ENCODE assay signal across 32 cellular contexts in the genomic region with DNA sequence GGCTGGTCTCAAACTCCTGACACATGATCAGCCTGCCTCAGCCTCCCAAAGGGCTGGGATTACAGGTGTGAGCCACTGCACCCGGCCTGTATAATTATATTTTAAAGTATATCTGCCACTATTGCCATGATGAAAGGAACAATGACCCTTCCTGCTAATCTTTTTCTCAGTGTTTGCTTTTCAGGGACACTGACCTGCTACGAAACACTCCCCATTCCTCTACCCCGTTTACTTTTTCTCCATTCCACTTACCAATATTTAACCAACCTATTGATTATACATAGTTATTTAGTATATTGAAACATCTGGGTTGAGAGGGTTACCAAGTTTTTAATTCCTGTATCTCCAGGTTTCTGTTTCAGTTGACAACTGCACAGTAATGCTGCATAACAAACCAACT.
"Had no signal": no experiment of that assay in that cellular context is flagged by ENCODE, and none has a peak within 500 bp of the region (broad histone marks: within the 10 kb centered on the region; RNA-seq: fewer than 3 reads in every experiment).

No MANE protein-coding gene starts in this region.

- H3K4me3 Mint-ChIP-seq: naive B cell; naive thymus-derived CD8-positive, alpha-beta T cell; natural killer cell treated with Interleukin-12 subunit alpha and Interleukin-12 subunit beta and Interleukin-15 and Interleukin-18, amount 100 ng/mL, for 72 hours; nephron progenitor cell; neural crest cell; stimulated activated memory B cell treated with anti-CD40 and anti-IgM and Interleukin-4, amounts not matched to agents 10 μg/mL and 1 μg/mL and 100 μg/mL, for 72 hours; stimulated activated naive CD8-positive, alpha-beta T cell treated with anti-CD3 and anti-CD28 coated beads, Interleukin-15, amount 100 ng/mL, for 72 hours; type B pancreatic cell had no signal

- ATAC-seq: naive thymus-derived CD8-positive, alpha-beta T cell; natural killer cell treated with Interleukin-12 subunit alpha and Interleukin-12 subunit beta and Interleukin-15 and Interleukin-18, amount 100 ng/mL, for 72 hours; psoas muscle; right cardiac atrium; sciatic nerve; stimulated activated memory B cell treated with anti-CD40 and anti-IgM and Interleukin-4, amounts not matched to agents 10 μg/mL and 1 μg/mL and 100 μg/mL, for 72 hours; stimulated activated naive CD8-positive, alpha-beta T cell treated with anti-CD3 and anti-CD28 coated beads, Interleukin-15, amount 100 ng/mL, for 72 hours; stimulated activated naive CD8-positive, alpha-beta T cell treated with anti-CD3 and anti-CD28 coated beads, Interleukin-15, Interleukin-2, amounts not matched to agents 100 U/mL and 50 U/mL, for 24 hours; upper lobe of right lung had no signal

- DNase-seq: naive B cell; naive thymus-derived CD8-positive, alpha-beta T cell; nephron progenitor cell; nucleus accumbens; psoas muscle; right cardiac atrium; spleen; stimulated activated CD4-positive, alpha-beta T cell treated with anti-CD3 and anti-CD28 coated beads, Interleukin-12 subunit alpha, Interleukin-12 subunit beta, amount 100 ng/mL, for 4 hours; stimulated activated CD4-positive, alpha-beta T cell treated with anti-CD3 and anti-CD28 coated beads, Interleukin-1b, Interleukin-23, amount 100 ng/mL, for 48 hours; stimulated activated CD4-positive, alpha-beta T cell treated with anti-CD3 and anti-CD28 coated beads, Interleukin-4, amount 100 ng/mL, for 1 hour; stimulated activated CD4-positive, alpha-beta T cell treated with anti-CD3 and anti-CD28 coated beads, Interleukin-4, amount 100 ng/mL, for 4 hours; stimulated activated CD8-positive, alpha-beta memory T cell treated with anti-CD3 and anti-CD28 coated beads, Interleukin-4, amount 100 ng/mL, for 48 hours; stimulated activated naive CD4-positive, alpha-beta T cell; stimulated activated naive CD8-positive, alpha-beta T cell treated with anti-CD3 and anti-CD28 coated beads, Interleukin-15, amount 100 ng/mL, for 72 hours; stimulated activated naive CD8-positive, alpha-beta T cell treated with anti-CD3 and anti-CD28 coated beads, Interleukin-15, Interleukin-2, amounts not matched to agents 100 U/mL and 50 U/mL, for 24 hours; substantia nigra; testis; tibial artery; transverse colon; upper lobe of right lung had no signal

- H3K36me3 ChIP-seq: neutrophil, spleen, suprapubic skin, tibial artery, transverse colon, upper lobe of right lung, vagina had no signal

- H3K9me3 ChIP-seq: neutrophil, psoas muscle, testis, tibial artery, transverse colon, upper lobe of right lung, vagina had no signal

- H3K4me1 ChIP-seq: parathyroid adenoma, psoas muscle, spleen, suprapubic skin, testis, tibial artery, transverse colon, upper lobe of right lung, vagina had no signal

- H3K9me3 Mint-ChIP-seq: stimulated activated naive CD8-positive, alpha-beta T cell treated with anti-CD3 and anti-CD28 coated beads, Interleukin-15, amount 100 ng/mL, for 72 hours; type B pancreatic cell had no signal

- H3K4me1 Mint-ChIP-seq: naive B cell; naive thymus-derived CD8-positive, alpha-beta T cell; nephron progenitor cell; neural crest cell; stimulated activated memory B cell treated with anti-CD40 and anti-IgM and Interleukin-4, amounts not matched to agents 10 μg/mL and 1 μg/mL and 100 μg/mL, for 72 hours; stimulated activated naive CD8-positive, alpha-beta T cell treated with anti-CD3 and anti-CD28 coated beads, Interleukin-15, amount 100 ng/mL, for 72 hours had no signal

- H3K4me3 ChIP-seq: psoas muscle, skin epidermis, smooth muscle cell, spleen, suprapubic skin, testis, tibial artery, transverse colon, upper lobe of right lung, vagina had no signal

- H3K27ac Mint-ChIP-seq: naive thymus-derived CD8-positive, alpha-beta T cell; natural killer cell treated with Interleukin-12 subunit alpha and Interleukin-12 subunit beta and Interleukin-15 and Interleukin-18, amount 100 ng/mL, for 72 hours; nephron progenitor cell; progenitor cell of endocrine pancreas; stimulated activated memory B cell treated with anti-CD40 and anti-IgM and Interleukin-4, amounts not matched to agents 10 μg/mL and 1 μg/mL and 100 μg/mL, for 72 hours; stimulated activated naive CD8-positive, alpha-beta T cell treated with anti-CD3 and anti-CD28 coated beads, Interleukin-15, amount 100 ng/mL, for 72 hours; type B pancreatic cell had no signal

- H3K4me2 ChIP-seq: smooth muscle cell had no signal

- H3K79me2 ChIP-seq: parathyroid adenoma had no signal

- H3K36me3 Mint-ChIP-seq: naive B cell; naive thymus-derived CD8-positive, alpha-beta T cell; natural killer cell treated with Interleukin-12 subunit alpha and Interleukin-12 subunit beta and Interleukin-15 and Interleukin-18, amount 100 ng/mL, for 72 hours; stimulated activated memory B cell treated with anti-CD40 and anti-IgM and Interleukin-4, amounts not matched to agents 10 μg/mL and 1 μg/mL and 100 μg/mL, for 72 hours; type B pancreatic cell had no signal

- H3K9ac ChIP-seq: parathyroid adenoma had no signal

- H3K27me3 ChIP-seq: neutrophil, spleen, suprapubic skin, testis, tibial artery, transverse colon, upper lobe of right lung, vagina had no signal

- H3K27ac ChIP-seq: neutrophil, parathyroid adenoma, psoas muscle, skin epidermis, spleen, suprapubic skin, testis, tibial artery, transverse colon, upper lobe of right lung, vagina had no signal

- H3K27me3 Mint-ChIP-seq: naive B cell; naive thymus-derived CD8-positive, alpha-beta T cell; natural killer cell treated with Interleukin-12 subunit alpha and Interleukin-12 subunit beta and Interleukin-15 and Interleukin-18, amount 100 ng/mL, for 72 hours; progenitor cell of endocrine pancreas; stimulated activated memory B cell treated with anti-CD40 and anti-IgM and Interleukin-4, amounts not matched to agents 10 μg/mL and 1 μg/mL and 100 μg/mL, for 72 hours; stimulated activated naive CD8-positive, alpha-beta T cell treated with anti-CD3 and anti-CD28 coated beads, Interleukin-15, amount 100 ng/mL, for 72 hours; type B pancreatic cell had no signal
